In genomic region chr3:194057570-194058188, GRCh38 we compare ENCODE assay signal across 8 cellular contexts.
DNase-seq lines count a peak whose midpoint lies in the region; ATAC-seq and TF ChIP-seq lines count a peak whose summit lies in the region.

No MANE protein-coding gene starts in this region.

- H3K4me3 Mint-ChIP-seq in activated naive CD4-positive, alpha-beta T cell treated with anti-CD3 and anti-CD28 coated beads for 36 hours, result peak overlapping the region; percentile 58

- no peaks in the 10 kb centered on the region for H3K36me3 Mint-ChIP-seq in activated naive CD4-positive, alpha-beta T cell treated with anti-CD3 and anti-CD28 coated beads for 36 hours (ENCODE audit: low read depth)

- CTCF ChIA-PET in activated naive CD4-positive, alpha-beta T cell treated with anti-CD3 and anti-CD28 coated beads for 36 hours (lab: Charles Lee), result interaction anchor here (0.7 kb wide), 1 partner anchor 227 kb away, joined by 3 read pairs; no protein-coding TSS in a partner anchor

- no peak for TF ChIP-seq POLR2A in Peyer's patch (IDR thresholded peaks at IDR 0.05)

- no peaks in the 10 kb centered on the region for H3K27me3 ChIP-seq in Peyer's patch
- peaks cover 0 to 13% of the 10 kb centered on the region in 2 donors for H3K27me3 ChIP-seq in tibial artery

- H3K9me3 Mint-ChIP-seq in activated naive CD4-positive, alpha-beta T cell treated with anti-CD3 and anti-CD28 coated beads for 36 hours, result no peaks in the 10 kb centered on the region

- no peak for DNase-seq in activated naive CD4-positive, alpha-beta T cell treated with anti-CD3 and anti-CD28 coated beads for 36 hours
- no peak for DNase-seq in activated naive CD4-positive, alpha-beta T cell treated with anti-CD3 and anti-CD28 coated beads, Interleukin-2, amount 50 U/mL, for 16 hours
- DNase-seq in Peyer's patch (no peak), left lobe of liver (ENCODE audit: low spot score) (no peak), tibial artery (no peak), NCI-H1417 (lab: John Stamatoyannopoulos, UW) (no peak), caudate nucleus (lab: John Stamatoyannopoulos, UW) (no peak)

- H3K4me1 ChIP-seq in Peyer's patch (peaks cover 0 to 12% (median 3%) of the 10 kb centered on the region in 4 donors), tibial artery (peaks cover 0 to 10% (median 7%) of the 10 kb centered on the region in 4 donors)

- intact Hi-C loops in activated naive CD4-positive, alpha-beta T cell treated with anti-CD3 and anti-CD28 coated beads for 36 hours (cut with micrococcal nuclease), result loop anchor here (1.0 to 2.0 kb wide), 2 partner anchors 14 to 51 kb away; no protein-coding TSS in a partner anchor
- intact Hi-C loops in tibial artery (cut with DNase I; ENCODE audit: low total_unique reads), result no loop called here

- TF ChIP-seq CTCF in Peyer's patch (IDR thresholded peaks at IDR 0.05) (no peak), tibial artery (IDR thresholded peaks at IDR 0.05) (no peak)

- H3K27ac Mint-ChIP-seq in activated naive CD4-positive, alpha-beta T cell treated with anti-CD3 and anti-CD28 coated beads for 36 hours, result no peak overlapping the region

- H3K9me3 ChIP-seq in Peyer's patch (no peaks in the 10 kb centered on the region), tibial artery (no peaks in the 10 kb centered on the region)

- H3K27ac ChIP-seq in Peyer's patch, result peak overlapping the region in 1 of 4 donors; percentile 11
- H3K27ac ChIP-seq in tibial artery, result no peak overlapping the region
- H3K27ac ChIP-seq in caudate nucleus (ENCODE audit: low read depth, low read length), result no peak overlapping the region

- ATAC-seq in left lobe of liver (peak; percentile 62), GM18520 (IDR thresholded peaks at IDR 0.05; ENCODE audit: unreplicated experiment) (no peak)

- H3K4me1 Mint-ChIP-seq in activated naive CD4-positive, alpha-beta T cell treated with anti-CD3 and anti-CD28 coated beads for 36 hours (ENCODE audit: low read depth), result peaks cover 10% of the 10 kb centered on the region

- H3K4me3 ChIP-seq in Peyer's patch (peak overlapping the region; percentile 16 to 36 (median 30)), tibial artery (peak overlapping the region; percentile 34 to 42)

- no peaks in the 10 kb centered on the region for H3K36me3 ChIP-seq in Peyer's patch
- H3K36me3 ChIP-seq in tibial artery, result no peaks in the 10 kb centered on the region

- H3K27me3 Mint-ChIP-seq in activated naive CD4-positive, alpha-beta T cell treated with anti-CD3 and anti-CD28 coated beads for 36 hours (ENCODE audit: low read depth), result peaks cover 10% of the 10 kb centered on the region
